ENCODE assay signal across 18 cellular contexts in the genomic region with DNA sequence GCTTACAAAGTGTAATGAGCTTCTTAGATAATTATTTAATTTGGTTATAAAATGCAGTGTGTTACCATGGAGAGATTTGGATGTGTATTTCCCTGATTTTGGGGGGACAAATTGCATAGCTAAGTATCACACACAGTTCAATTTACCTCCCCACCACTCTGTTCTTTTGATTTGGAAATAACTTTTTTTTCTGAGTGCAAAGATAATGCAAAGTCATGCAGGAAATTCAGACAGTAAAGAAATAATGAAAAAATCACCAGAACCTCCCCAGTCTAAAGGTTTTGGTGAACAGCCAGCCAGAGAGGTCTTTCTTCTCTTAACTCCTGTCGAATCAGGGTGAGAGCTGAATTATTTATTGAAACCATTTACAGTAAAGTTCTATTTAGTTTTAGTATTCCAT. TPM values are rescaled to one million over a fixed set of nuclear protein-coding genes. Genes with fewer than 3 reads are reported as not detected.
DNase-seq lines count a peak whose midpoint lies in the region; ATAC-seq, FAIRE-seq and TF ChIP-seq lines count a peak whose summit lies in the region.
"Had no signal": no experiment of that assay in that cellular context is flagged by ENCODE, and none has a peak within 500 bp of the region (broad histone marks: within the 10 kb centered on the region; RNA-seq: fewer than 3 reads in every experiment).

No MANE protein-coding gene starts in this region.

- peaks cover 3% of the 10 kb centered on the region for H3K9me3 Mint-ChIP-seq in WTC11
- H3K9me3 Mint-ChIP-seq in nephron progenitor cell = peaks cover 20% of the 10 kb centered on the region
- H3K9me3 Mint-ChIP-seq: T-helper 2 cell treated with Interferon-gamma antibody and Interleukin-4, amounts not matched to agents 5 μg/mL and 100 μg/mL, for 36 hours had no signal

- DNase-seq in A549 (ENCODE audit: low read depth in 1 of 2, low spot score in 1 of 2) = no peak
- DNase-seq in WTC11 (ENCODE audit: low spot score) = no peak
- no peak for DNase-seq in nephron progenitor cell
- DNase-seq in urothelium cell line (ENCODE audit: low spot score) = no peak
- DNase-seq: BE2C; H7; IMR-90; NCI-H1694 treated with DMSO at 0.1 percent for 48 hours; NK-92 treated with Interleukin-12 subunit alpha and Interleukin-12 subunit beta, amount 100 ng/mL, for 24 hours; Peyer's patch; T-cell had no signal

- H3K4me3 Mint-ChIP-seq in WTC11 = peak overlapping the region; percentile 46
- H3K4me3 Mint-ChIP-seq in nephron progenitor cell = peak overlapping the region; percentile 62
- H3K4me3 Mint-ChIP-seq: T-cell; T-helper 2 cell treated with Interferon-gamma antibody and Interleukin-4, amounts not matched to agents 5 μg/mL and 100 μg/mL, for 36 hours had no signal

- TF ChIP-seq CTCF in A549 (IDR thresholded peaks at IDR 0.05) = no peak
- no peak for TF ChIP-seq CTCF in WTC11 (IDR thresholded peaks at IDR 0.05)
- TF ChIP-seq CTCF in nephron progenitor cell (IDR thresholded peaks at IDR 0.05) = no peak

- CTCF ChIA-PET in A549 (lab: Yijun Ruan, JAX) (interaction anchor here (0.7 kb wide), 1 partner anchor 222 kb away, joined by 3 read pairs; no protein-coding TSS in a partner anchor), WTC11 (lab: Charles Lee) (interaction anchor here (1.0 kb wide), 1 partner anchor 43 kb away, joined by 4 read pairs; no protein-coding TSS in a partner anchor)

- H3K27ac ChIP-seq in A549 (no peak overlapping the region), HUES48 (ENCODE audit: low read depth, low read length) (peak overlapping the region; percentile 73)
- H3K27ac ChIP-seq: Peyer's patch had no signal

- FAIRE-seq in A549 (lab: Jason Lieb, UNC) = no peak
- FAIRE-seq in urothelium cell line (lab: Jason Lieb, UNC) = no peak
- FAIRE-seq: GM12891, GM19239 had no signal

- H3K4me1 ChIP-seq in A549 (peaks cover 14% of the 10 kb centered on the region), HUES48 (ENCODE audit: control insufficient read depth, insufficient read depth, low read length) (peaks cover 65% of the 10 kb centered on the region)
- H3K4me1 ChIP-seq: BE2C had no signal

- no peak for TF ChIP-seq POLR2A in A549 (IDR thresholded peaks at IDR 0.05; ENCODE audit: low read length)

- H3K27ac Mint-ChIP-seq in WTC11 (peak overlapping the region; percentile 81), nephron progenitor cell (peak overlapping the region; percentile 55)
- H3K27ac Mint-ChIP-seq: T-cell; T-helper 2 cell treated with Interferon-gamma antibody and Interleukin-4, amounts not matched to agents 5 μg/mL and 100 μg/mL, for 36 hours had no signal

- H3K27me3 Mint-ChIP-seq in WTC11 (ENCODE audit: low read depth) (no peaks in the 10 kb centered on the region), nephron progenitor cell (ENCODE audit: low read depth, poor library complexity) (no peaks in the 10 kb centered on the region)

- no peak for ATAC-seq in A549
- ATAC-seq in WTC11 = no peak
- ATAC-seq in HG02763 (IDR thresholded peaks at IDR 0.05; ENCODE audit: unreplicated experiment) = no peak
- ATAC-seq in GM18907 (IDR thresholded peaks at IDR 0.05; ENCODE audit: unreplicated experiment) = no peak
- ATAC-seq: T-cell had no signal

- WGBS in A549 (ENCODE audit: missing lambda C conversion rate) = 11% methylated on average over 1 of the region's 1 CpG

- no peak for TF ChIP-seq RAD21 in A549 (conservative IDR thresholded peaks at IDR 0.05 in 1 of 2, IDR thresholded peaks at IDR 0.05 in 1 of 2)

- POLR2A ChIA-PET in A549 (lab: Yijun Ruan, JAX) = no interaction called here
- POLR2A ChIA-PET in WTC11 (lab: Charles Lee) = no interaction called here

- H3K4me1 Mint-ChIP-seq in WTC11 = peaks cover 66% of the 10 kb centered on the region
- peaks cover 54% of the 10 kb centered on the region for H3K4me1 Mint-ChIP-seq in nephron progenitor cell

- H3K4me3 ChIP-seq in A549 = no peak overlapping the region
- peak overlapping the region; percentile 92; the same call in 1 of the 2 replicates for H3K4me3 ChIP-seq in HUES48 (ENCODE audit: low read depth, low read length)
- H3K4me3 ChIP-seq: Peyer's patch had no signal

- H3K9me3 ChIP-seq in A549 = no peaks in the 10 kb centered on the region
- H3K9me3 ChIP-seq in HUES48 (ENCODE audit: control insufficient read depth, insufficient read depth, low read length) = no peaks in the 10 kb centered on the region; the same call in 1 of the 2 replicates
- H3K9me3 ChIP-seq: BE2C, Peyer's patch had no signal

- H3K36me3 ChIP-seq in HUES48 (ENCODE audit: control insufficient read depth, insufficient read depth, low read length) = no peaks in the 10 kb centered on the region
- H3K36me3 ChIP-seq: BE2C, Peyer's patch had no signal

- no peaks in the 10 kb centered on the region for H3K27me3 ChIP-seq in HUES48 (ENCODE audit: control insufficient read depth, insufficient read depth, low read length)

- TF ChIP-seq EP300 in A549 (IDR thresholded peaks at IDR 0.05) = no peak

- H3K9ac ChIP-seq in HUES48 (ENCODE audit: low read depth, low read length) = no peak overlapping the region

- peaks cover 2% of the 10 kb centered on the region for H3K36me3 Mint-ChIP-seq in WTC11
- peaks cover 25% of the 10 kb centered on the region for H3K36me3 Mint-ChIP-seq in nephron progenitor cell (ENCODE audit: low read depth)
- H3K36me3 Mint-ChIP-seq: T-cell had no signal

- no peak overlapping the region for H3K4me2 ChIP-seq in A549

TF ChIP-seq in A549, 52 proteins besides CTCF, POLR2A, EP300 and RAD21:
- TF ChIP-seq MAFK (IDR thresholded peaks at IDR 0.05; ENCODE audit: partially characterized antibody) (peak; percentile 7), BHLHE40 (IDR thresholded peaks at IDR 0.05; ENCODE audit: low read depth, low read length) (no peak)

TF ChIP-seq in WTC11, 78 proteins besides CTCF, POLR2A, EP300 and RAD21 (continues in another document):
- TF ChIP-seq, protein P1, sequence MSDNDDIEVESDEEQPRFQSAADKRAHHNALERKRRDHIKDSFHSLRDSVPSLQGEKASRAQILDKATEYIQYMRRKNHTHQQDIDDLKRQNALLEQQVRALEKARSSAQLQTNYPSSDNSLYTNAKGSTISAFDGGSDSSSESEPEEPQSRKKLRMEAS (CRISPR knock-in tag; IDR thresholded peaks at IDR 0.05) = no peak
- no peak for TF ChIP-seq JAZF1 (CRISPR knock-in tag; IDR thresholded peaks at IDR 0.05)
- TF ChIP-seq, protein P2, sequence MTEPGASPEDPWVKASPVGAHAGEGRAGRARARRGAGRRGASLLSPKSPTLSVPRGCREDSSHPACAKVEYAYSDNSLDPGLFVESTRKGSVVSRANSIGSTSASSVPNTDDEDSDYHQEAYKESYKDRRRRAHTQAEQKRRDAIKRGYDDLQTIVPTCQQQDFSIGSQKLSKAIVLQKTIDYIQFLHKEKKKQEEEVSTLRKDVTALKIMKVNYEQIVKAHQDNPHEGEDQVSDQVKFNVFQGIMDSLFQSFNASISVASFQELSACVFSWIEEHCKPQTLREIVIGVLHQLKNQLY (CRISPR knock-in tag; IDR thresholded peaks at IDR 0.05) = no peak
- TF ChIP-seq RELA (CRISPR knock-in tag; IDR thresholded peaks at IDR 0.05; ENCODE audit: borderline replicate concordance) = no peak
- TF ChIP-seq, protein P3, sequence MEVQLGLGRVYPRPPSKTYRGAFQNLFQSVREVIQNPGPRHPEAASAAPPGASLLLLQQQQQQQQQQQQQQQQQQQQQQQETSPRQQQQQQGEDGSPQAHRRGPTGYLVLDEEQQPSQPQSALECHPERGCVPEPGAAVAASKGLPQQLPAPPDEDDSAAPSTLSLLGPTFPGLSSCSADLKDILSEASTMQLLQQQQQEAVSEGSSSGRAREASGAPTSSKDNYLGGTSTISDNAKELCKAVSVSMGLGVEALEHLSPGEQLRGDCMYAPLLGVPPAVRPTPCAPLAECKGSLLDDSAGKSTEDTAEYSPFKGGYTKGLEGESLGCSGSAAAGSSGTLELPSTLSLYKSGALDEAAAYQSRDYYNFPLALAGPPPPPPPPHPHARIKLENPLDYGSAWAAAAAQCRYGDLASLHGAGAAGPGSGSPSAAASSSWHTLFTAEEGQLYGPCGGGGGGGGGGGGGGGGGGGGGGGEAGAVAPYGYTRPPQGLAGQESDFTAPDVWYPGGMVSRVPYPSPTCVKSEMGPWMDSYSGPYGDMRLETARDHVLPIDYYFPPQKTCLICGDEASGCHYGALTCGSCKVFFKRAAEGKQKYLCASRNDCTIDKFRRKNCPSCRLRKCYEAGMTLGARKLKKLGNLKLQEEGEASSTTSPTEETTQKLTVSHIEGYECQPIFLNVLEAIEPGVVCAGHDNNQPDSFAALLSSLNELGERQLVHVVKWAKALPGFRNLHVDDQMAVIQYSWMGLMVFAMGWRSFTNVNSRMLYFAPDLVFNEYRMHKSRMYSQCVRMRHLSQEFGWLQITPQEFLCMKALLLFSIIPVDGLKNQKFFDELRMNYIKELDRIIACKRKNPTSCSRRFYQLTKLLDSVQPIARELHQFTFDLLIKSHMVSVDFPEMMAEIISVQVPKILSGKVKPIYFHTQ (CRISPR knock-in tag; IDR thresholded peaks at IDR 0.05) = no peak
- TF ChIP-seq HMGXB4 (CRISPR knock-in tag; IDR thresholded peaks at IDR 0.05) = no peak

RNA-seq across cellular contexts. Expression of gene ADGRV1, which starts 3.2 kb away (rescaled TPM):
- polyA plus RNA-seq in A549 (2011; rRNA removed) (3.7 and 4.0 TPM in 2 replicates), A549 (2017; fragmentation: RNase III; extraction: RNeasy Plus Mini Kit Qiagen cat#74134 plus additional on column Dnase treatment) (0.17 to 0.70 TPM (median 0.65 TPM) in 3 replicates)
- polyA plus RNA-seq in A549 (2012; cell fraction: cytosol; rRNA removed) = 0.62 and 0.63 TPM in 2 replicates
- polyA plus RNA-seq in A549 (2012; cell fraction: nucleus; rRNA removed) = 0.40 and 1.1 TPM in 2 replicates
- polyA minus RNA-seq in A549 (2011; rRNA and poly(A)+ RNA removed) = 2.6 and 2.9 TPM in 2 replicates
- 69.5 to 74.5 TPM (median 69.8 TPM) in 3 replicates for total RNA-seq in WTC11 (2021)
- total RNA-seq: G401 had no signal
- polyA plus RNA-seq: IMR-90 had no signal

RNA-seq across cellular contexts. Expression of gene LYSMD3, which starts 32.4 kb away (rescaled TPM):
- polyA plus RNA-seq in A549 (2011; rRNA removed) (17.1 and 24.1 TPM in 2 replicates), A549 (2017; fragmentation: RNase III; extraction: RNeasy Plus Mini Kit Qiagen cat#74134 plus additional on column Dnase treatment) (9.5 to 11.1 TPM (median 10.6 TPM) in 3 replicates)
- polyA plus RNA-seq in A549 (2012; cell fraction: cytosol; rRNA removed) = 2.7 and 2.8 TPM in 2 replicates
- 1.2 and 1.3 TPM in 2 replicates for polyA plus RNA-seq in A549 (2012; cell fraction: nucleus; rRNA removed)
- polyA minus RNA-seq in A549 (2011; rRNA and poly(A)+ RNA removed) = 6.1 and 7.1 TPM in 2 replicates
- 13.4 to 15.8 TPM (median 14.8 TPM) in 3 replicates for total RNA-seq in WTC11 (2021)
